Comparison of ENCODE assay signal across 1 cellular context in the genomic region with DNA sequence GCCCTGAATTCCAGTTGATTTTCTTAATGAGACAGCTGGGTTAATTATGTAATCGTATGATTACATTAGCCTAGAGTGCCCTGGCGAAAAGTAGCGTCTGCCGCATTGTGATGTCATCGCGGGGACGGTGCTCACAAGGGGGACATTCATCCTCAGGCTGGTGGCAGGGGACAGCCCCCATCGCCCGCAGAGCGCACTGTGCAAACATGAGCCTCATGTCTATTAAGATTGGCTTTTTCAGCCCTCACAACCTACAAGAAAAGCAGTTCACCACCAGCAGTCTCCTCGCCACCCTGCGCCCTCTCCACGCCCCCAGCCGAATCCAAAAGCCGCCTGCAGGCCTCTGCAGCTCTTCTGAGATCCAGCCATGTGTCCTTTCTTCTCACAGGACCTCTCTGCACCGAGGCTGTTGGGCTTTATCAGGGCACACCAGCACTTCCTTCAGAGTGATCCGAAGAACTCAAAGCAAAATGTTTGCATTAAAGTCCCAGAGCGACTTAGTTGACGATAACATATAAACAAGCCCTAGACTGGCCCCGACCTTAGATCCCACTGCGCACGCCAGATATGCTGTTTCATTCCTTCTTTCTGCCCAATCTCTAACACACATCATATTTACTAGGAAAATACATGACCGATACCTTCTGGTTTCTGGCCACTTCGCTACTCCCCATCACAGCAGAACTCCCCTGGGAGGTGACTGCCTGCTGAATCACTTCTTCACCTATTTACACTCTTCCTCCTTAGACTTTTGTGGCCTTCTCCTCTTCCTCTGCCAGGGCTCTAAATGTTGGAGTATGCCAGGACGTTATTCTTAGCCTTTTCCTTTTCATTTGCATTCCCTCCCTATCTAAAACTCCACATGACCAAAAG.
TF ChIP-seq lines count a peak whose summit lies in the region.

No MANE protein-coding gene starts in this region.

TF ChIP-seq in K562, 482 proteins besides CTCF, POLR2A, EP300 and RAD21 (continued from another document and continues in another):
- TF ChIP-seq, protein P1, sequence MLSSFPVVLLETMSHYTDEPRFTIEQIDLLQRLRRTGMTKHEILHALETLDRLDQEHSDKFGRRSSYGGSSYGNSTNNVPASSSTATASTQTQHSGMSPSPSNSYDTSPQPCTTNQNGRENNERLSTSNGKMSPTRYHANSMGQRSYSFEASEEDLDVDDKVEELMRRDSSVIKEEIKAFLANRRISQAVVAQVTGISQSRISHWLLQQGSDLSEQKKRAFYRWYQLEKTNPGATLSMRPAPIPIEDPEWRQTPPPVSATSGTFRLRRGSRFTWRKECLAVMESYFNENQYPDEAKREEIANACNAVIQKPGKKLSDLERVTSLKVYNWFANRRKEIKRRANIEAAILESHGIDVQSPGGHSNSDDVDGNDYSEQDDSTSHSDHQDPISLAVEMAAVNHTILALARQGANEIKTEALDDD (IDR thresholded peaks at IDR 0.05): peak; percentile 88
- TF ChIP-seq, protein P2, sequence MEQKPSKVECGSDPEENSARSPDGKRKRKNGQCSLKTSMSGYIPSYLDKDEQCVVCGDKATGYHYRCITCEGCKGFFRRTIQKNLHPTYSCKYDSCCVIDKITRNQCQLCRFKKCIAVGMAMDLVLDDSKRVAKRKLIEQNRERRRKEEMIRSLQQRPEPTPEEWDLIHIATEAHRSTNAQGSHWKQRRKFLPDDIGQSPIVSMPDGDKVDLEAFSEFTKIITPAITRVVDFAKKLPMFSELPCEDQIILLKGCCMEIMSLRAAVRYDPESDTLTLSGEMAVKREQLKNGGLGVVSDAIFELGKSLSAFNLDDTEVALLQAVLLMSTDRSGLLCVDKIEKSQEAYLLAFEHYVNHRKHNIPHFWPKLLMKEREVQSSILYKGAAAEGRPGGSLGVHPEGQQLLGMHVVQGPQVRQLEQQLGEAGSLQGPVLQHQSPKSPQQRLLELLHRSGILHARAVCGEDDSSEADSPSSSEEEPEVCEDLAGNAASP (IDR thresholded peaks at IDR 0.05): no peak
- TF ChIP-seq, protein P3, sequence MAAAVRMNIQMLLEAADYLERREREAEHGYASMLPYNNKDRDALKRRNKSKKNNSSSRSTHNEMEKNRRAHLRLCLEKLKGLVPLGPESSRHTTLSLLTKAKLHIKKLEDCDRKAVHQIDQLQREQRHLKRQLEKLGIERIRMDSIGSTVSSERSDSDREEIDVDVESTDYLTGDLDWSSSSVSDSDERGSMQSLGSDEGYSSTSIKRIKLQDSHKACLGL (CRISPR knock-in tag; IDR thresholded peaks at IDR 0.05; ENCODE audit: borderline replicate concordance, poor library complexity, severe bottlenecking): no peak
- no peak for TF ChIP-seq ZNF830 (CRISPR knock-in tag; IDR thresholded peaks at IDR 0.05)
- no peak for TF ChIP-seq ZFP30 (CRISPR knock-in tag; IDR thresholded peaks at IDR 0.05; ENCODE audit: borderline replicate concordance)
- no peak for TF ChIP-seq RBM25 (IDR thresholded peaks at IDR 0.05; ENCODE audit: low read depth, low read length, severe bottlenecking)
- TF ChIP-seq HNRNPL (IDR thresholded peaks at IDR 0.05; ENCODE audit: low read depth, low read length): no peak
- TF ChIP-seq SMARCE1 (IDR thresholded peaks at IDR 0.05): peak; percentile 94
- no peak for TF ChIP-seq SAFB (IDR thresholded peaks at IDR 0.05; ENCODE audit: borderline replicate concordance, low read depth, low read length)
- TF ChIP-seq, protein P4, sequence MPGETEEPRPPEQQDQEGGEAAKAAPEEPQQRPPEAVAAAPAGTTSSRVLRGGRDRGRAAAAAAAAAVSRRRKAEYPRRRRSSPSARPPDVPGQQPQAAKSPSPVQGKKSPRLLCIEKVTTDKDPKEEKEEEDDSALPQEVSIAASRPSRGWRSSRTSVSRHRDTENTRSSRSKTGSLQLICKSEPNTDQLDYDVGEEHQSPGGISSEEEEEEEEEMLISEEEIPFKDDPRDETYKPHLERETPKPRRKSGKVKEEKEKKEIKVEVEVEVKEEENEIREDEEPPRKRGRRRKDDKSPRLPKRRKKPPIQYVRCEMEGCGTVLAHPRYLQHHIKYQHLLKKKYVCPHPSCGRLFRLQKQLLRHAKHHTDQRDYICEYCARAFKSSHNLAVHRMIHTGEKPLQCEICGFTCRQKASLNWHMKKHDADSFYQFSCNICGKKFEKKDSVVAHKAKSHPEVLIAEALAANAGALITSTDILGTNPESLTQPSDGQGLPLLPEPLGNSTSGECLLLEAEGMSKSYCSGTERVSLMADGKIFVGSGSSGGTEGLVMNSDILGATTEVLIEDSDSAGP (CRISPR knock-in tag; IDR thresholded peaks at IDR 0.05): peak; percentile 74; the same call in 1 of the 2 replicates
- no peak for TF ChIP-seq TARDBP (IDR thresholded peaks at IDR 0.05)
- TF ChIP-seq FOXJ3 (CRISPR knock-in tag; IDR thresholded peaks at IDR 0.05): no peak
- TF ChIP-seq ZNF384 (IDR thresholded peaks at IDR 0.05; ENCODE audit: low read depth, low read length): no peak
- TF ChIP-seq NR1H2 (CRISPR knock-in tag; IDR thresholded peaks at IDR 0.05): no peak
- TF ChIP-seq KAT2B (IDR thresholded peaks at IDR 0.05; ENCODE audit: low read depth, low read length): no peak
- TF ChIP-seq ZNF408 (CRISPR knock-in tag; IDR thresholded peaks at IDR 0.05; ENCODE audit: low read depth): no peak
- peak; percentile 39 for TF ChIP-seq HMGN3 (IDR thresholded peaks at IDR 0.05; ENCODE audit: borderline replicate concordance, extremely low read depth, insufficient read length, low read depth, low read length)
- peak; percentile 96 for TF ChIP-seq STAT5A (IDR thresholded peaks at IDR 0.05; ENCODE audit: borderline replicate concordance, low read length)
- no peak for TF ChIP-seq ZNF282 (CRISPR knock-in tag; IDR thresholded peaks at IDR 0.05)
- TF ChIP-seq CBX3 (IDR thresholded peaks at IDR 0.05; ENCODE audit: borderline replicate concordance in 1 of 2, low read length in 2 of 2): peak in 1 of 2 experiments; percentile 88; a peak in 2 of 3 replicates
- no peak for TF ChIP-seq RB1 (IDR thresholded peaks at IDR 0.05; ENCODE audit: low read depth)
- 0 out of 2 replicates have a peak, but pooled peaks have one; percentile 26 for TF ChIP-seq ETV1 (tag; conservative IDR thresholded peaks at IDR 0.05; ENCODE audit: low read depth)
- TF ChIP-seq ZBTB7A (IDR thresholded peaks at IDR 0.05; ENCODE audit: borderline replicate concordance, control insufficient read depth, low read depth, low read length): peak; percentile 64; the same call in 1 of the 2 replicates
- TF ChIP-seq MCM7 (IDR thresholded peaks at IDR 0.05): no peak
- peak; percentile 53; the same call in 1 of the 2 replicates for TF ChIP-seq CREB1 (IDR thresholded peaks at IDR 0.05)
- peak; percentile 72 for TF ChIP-seq CREB1 (CRISPR knock-in tag; IDR thresholded peaks at IDR 0.05)
- TF ChIP-seq EWSR1 (IDR thresholded peaks at IDR 0.05; ENCODE audit: borderline replicate concordance, low read depth, partially characterized antibody): no peak
- TF ChIP-seq, protein P5, sequence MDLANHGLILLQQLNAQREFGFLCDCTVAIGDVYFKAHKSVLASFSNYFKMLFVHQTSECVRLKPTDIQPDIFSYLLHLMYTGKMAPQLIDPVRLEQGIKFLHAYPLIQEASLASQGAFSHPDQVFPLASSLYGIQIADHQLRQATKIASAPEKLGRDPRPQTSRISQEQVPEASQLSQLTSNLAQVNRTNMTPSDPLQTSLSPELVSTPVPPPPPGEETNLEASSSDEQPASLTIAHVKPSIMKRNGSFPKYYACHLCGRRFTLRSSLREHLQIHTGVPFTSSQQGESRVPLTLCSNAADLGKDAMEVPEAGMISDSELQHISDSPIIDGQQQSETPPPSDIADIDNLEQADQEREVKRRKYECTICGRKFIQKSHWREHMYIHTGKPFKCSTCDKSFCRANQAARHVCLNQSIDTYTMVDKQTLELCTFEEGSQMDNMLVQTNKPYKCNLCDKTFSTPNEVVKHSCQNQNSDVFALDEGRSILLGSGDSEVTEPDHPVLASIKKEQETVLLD (IDR thresholded peaks at IDR 0.05): 0 out of 2 replicates have a peak, but pooled peaks have one; percentile 70
- TF ChIP-seq NBN (IDR thresholded peaks at IDR 0.05; ENCODE audit: low read depth): peak; percentile 94
- TF ChIP-seq L3MBTL2 (IDR thresholded peaks at IDR 0.05): peak; percentile 88
- TF ChIP-seq GTF2A2 (tag; IDR thresholded peaks at IDR 0.05): no peak
- no peak for TF ChIP-seq BACH1 (tag; IDR thresholded peaks at IDR 0.05)
- TF ChIP-seq NCOA1 (IDR thresholded peaks at IDR 0.05; ENCODE audit: low read depth): peak; percentile 90
- TF ChIP-seq RBM15 (IDR thresholded peaks at IDR 0.05; ENCODE audit: insufficient read depth, low read length): no peak
- TF ChIP-seq HNRNPK (IDR thresholded peaks at IDR 0.05; ENCODE audit: low read depth, low read length, poor library complexity, severe bottlenecking): no peak
- TF ChIP-seq BRF1 (IDR thresholded peaks at IDR 0.05; ENCODE audit: borderline replicate concordance, extremely low read depth, insufficient read length): no peak
- TF ChIP-seq, protein P6, sequence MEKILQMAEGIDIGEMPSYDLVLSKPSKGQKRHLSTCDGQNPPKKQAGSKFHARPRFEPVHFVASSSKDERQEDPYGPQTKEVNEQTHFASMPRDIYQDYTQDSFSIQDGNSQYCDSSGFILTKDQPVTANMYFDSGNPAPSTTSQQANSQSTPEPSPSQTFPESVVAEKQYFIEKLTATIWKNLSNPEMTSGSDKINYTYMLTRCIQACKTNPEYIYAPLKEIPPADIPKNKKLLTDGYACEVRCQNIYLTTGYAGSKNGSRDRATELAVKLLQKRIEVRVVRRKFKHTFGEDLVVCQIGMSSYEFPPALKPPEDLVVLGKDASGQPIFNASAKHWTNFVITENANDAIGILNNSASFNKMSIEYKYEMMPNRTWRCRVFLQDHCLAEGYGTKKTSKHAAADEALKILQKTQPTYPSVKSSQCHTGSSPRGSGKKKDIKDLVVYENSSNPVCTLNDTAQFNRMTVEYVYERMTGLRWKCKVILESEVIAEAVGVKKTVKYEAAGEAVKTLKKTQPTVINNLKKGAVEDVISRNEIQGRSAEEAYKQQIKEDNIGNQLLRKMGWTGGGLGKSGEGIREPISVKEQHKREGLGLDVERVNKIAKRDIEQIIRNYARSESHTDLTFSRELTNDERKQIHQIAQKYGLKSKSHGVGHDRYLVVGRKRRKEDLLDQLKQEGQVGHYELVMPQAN (IDR thresholded peaks at IDR 0.05; ENCODE audit: borderline replicate concordance): peak; percentile 81
- no peak for TF ChIP-seq ZNF174 (CRISPR knock-in tag; IDR thresholded peaks at IDR 0.05)
- TF ChIP-seq, protein P7, sequence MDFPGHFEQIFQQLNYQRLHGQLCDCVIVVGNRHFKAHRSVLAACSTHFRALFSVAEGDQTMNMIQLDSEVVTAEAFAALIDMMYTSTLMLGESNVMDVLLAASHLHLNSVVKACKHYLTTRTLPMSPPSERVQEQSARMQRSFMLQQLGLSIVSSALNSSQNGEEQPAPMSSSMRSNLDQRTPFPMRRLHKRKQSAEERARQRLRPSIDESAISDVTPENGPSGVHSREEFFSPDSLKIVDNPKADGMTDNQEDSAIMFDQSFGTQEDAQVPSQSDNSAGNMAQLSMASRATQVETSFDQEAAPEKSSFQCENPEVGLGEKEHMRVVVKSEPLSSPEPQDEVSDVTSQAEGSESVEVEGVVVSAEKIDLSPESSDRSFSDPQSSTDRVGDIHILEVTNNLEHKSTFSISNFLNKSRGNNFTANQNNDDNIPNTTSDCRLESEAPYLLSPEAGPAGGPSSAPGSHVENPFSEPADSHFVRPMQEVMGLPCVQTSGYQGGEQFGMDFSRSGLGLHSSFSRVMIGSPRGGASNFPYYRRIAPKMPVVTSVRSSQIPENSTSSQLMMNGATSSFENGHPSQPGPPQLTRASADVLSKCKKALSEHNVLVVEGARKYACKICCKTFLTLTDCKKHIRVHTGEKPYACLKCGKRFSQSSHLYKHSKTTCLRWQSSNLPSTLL (IDR thresholded peaks at IDR 0.05): peak; percentile 72; the same call in 1 of the 2 replicates
- peak; percentile 98 for TF ChIP-seq ZNF24 (IDR thresholded peaks at IDR 0.05)
- TF ChIP-seq, protein P8, sequence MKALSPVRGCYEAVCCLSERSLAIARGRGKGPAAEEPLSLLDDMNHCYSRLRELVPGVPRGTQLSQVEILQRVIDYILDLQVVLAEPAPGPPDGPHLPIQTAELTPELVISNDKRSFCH (CRISPR knock-in tag; IDR thresholded peaks at IDR 0.05): no peak
- TF ChIP-seq, protein P8 (tag; IDR thresholded peaks at IDR 0.05): 0 out of 2 replicates have a peak, but pooled peaks have one; percentile 28
- TF ChIP-seq, protein P9, sequence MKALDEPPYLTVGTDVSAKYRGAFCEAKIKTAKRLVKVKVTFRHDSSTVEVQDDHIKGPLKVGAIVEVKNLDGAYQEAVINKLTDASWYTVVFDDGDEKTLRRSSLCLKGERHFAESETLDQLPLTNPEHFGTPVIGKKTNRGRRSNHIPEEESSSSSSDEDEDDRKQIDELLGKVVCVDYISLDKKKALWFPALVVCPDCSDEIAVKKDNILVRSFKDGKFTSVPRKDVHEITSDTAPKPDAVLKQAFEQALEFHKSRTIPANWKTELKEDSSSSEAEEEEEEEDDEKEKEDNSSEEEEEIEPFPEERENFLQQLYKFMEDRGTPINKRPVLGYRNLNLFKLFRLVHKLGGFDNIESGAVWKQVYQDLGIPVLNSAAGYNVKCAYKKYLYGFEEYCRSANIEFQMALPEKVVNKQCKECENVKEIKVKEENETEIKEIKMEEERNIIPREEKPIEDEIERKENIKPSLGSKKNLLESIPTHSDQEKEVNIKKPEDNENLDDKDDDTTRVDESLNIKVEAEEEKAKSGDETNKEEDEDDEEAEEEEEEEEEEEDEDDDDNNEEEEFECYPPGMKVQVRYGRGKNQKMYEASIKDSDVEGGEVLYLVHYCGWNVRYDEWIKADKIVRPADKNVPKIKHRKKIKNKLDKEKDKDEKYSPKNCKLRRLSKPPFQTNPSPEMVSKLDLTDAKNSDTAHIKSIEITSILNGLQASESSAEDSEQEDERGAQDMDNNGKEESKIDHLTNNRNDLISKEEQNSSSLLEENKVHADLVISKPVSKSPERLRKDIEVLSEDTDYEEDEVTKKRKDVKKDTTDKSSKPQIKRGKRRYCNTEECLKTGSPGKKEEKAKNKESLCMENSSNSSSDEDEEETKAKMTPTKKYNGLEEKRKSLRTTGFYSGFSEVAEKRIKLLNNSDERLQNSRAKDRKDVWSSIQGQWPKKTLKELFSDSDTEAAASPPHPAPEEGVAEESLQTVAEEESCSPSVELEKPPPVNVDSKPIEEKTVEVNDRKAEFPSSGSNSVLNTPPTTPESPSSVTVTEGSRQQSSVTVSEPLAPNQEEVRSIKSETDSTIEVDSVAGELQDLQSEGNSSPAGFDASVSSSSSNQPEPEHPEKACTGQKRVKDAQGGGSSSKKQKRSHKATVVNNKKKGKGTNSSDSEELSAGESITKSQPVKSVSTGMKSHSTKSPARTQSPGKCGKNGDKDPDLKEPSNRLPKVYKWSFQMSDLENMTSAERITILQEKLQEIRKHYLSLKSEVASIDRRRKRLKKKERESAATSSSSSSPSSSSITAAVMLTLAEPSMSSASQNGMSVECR (CRISPR knock-in tag; IDR thresholded peaks at IDR 0.05): no peak
- peak; percentile 91 for TF ChIP-seq BRD9 (IDR thresholded peaks at IDR 0.05; ENCODE audit: low read depth, partially characterized antibody)
- no peak for TF ChIP-seq PCBP2 (IDR thresholded peaks at IDR 0.05; ENCODE audit: low read depth, low read length, poor library complexity, severe bottlenecking)
- no peak for TF ChIP-seq SREBF2 (CRISPR knock-in tag; IDR thresholded peaks at IDR 0.05)
- TF ChIP-seq ZC3H8 (IDR thresholded peaks at IDR 0.05): no peak
- TF ChIP-seq WHSC1 (IDR thresholded peaks at IDR 0.05; ENCODE audit: low read length): no peak
